Comparison of ENCODE assay signal across 20 cellular contexts in genomic region chr6:168182908-168183612, GRCh38.
DNase-seq lines count a peak whose midpoint lies in the region; ATAC-seq and TF ChIP-seq lines count a peak whose summit lies in the region.
"Had no signal": no experiment of that assay in that cellular context is flagged by ENCODE, and none has a peak within 500 bp of the region (broad histone marks: within the 10 kb centered on the region; RNA-seq: fewer than 3 reads in every experiment).

No MANE protein-coding gene starts in this region.

- peaks cover 23% of the 10 kb centered on the region for H3K4me1 ChIP-seq in MM.1S (ENCODE audit: low read length)

- H3K27me3 ChIP-seq in MM.1S (replicated peaks; ENCODE audit: insufficient read depth, low read length) = no peaks in the 10 kb centered on the region

- H3K79me2 ChIP-seq in MM.1S (ENCODE audit: low read length) = no peaks in the 10 kb centered on the region

- no peak overlapping the region for H3K27ac Mint-ChIP-seq in activated CD8-positive, alpha-beta memory T cell treated with anti-CD3 and anti-CD28 coated beads, Interleukin-2, amount 10 ng/mL, durations not matched to agents 7 days and 5 days
- no peak overlapping the region for H3K27ac Mint-ChIP-seq in type B pancreatic cell

- H3K9me3 Mint-ChIP-seq in activated CD8-positive, alpha-beta memory T cell treated with anti-CD3 and anti-CD28 coated beads, Interleukin-2, amount 10 ng/mL, durations not matched to agents 7 days and 5 days (ENCODE audit: low read depth) = no peaks in the 10 kb centered on the region
- H3K9me3 Mint-ChIP-seq in type B pancreatic cell = peaks cover 5% of the 10 kb centered on the region

- TF ChIP-seq CTCF in MM.1S (IDR thresholded peaks at IDR 0.05; ENCODE audit: low read length) (no peak), type B pancreatic cell (conservative IDR thresholded peaks at IDR 0.05) (no peak)

- peak; percentile 12 for DNase-seq in activated CD8-positive, alpha-beta memory T cell treated with anti-CD3 and anti-CD28 coated beads, Interleukin-2, amount 10 ng/mL, durations not matched to agents 7 days and 5 days
- DNase-seq in activated CD8-positive, alpha-beta memory T cell treated with anti-CD3 and anti-CD28 coated beads, Interleukin-2, amount 50 U/mL, for 4 hours = no peak
- no peak for DNase-seq in MM.1S
- peak; percentile 22 for DNase-seq in islet precursor cell
- DNase-seq in type B pancreatic cell (ENCODE audit: extremely low spot score, unreplicated experiment) = peak; percentile 48
- no peak for DNase-seq in NCI-H446 treated with DMSO at 0.1 percent for 48 hours (lab: John Stamatoyannopoulos, UW)
- no peak for DNase-seq in cortex of kidney (lab: John Stamatoyannopoulos, UW)
- no peak for DNase-seq in NAMALWA (ENCODE audit: low spot score)
- DNase-seq: DMS53, GDM1, NCI-H1417, NCI-H187, NCI-H2107, NCI-H510A, PC-9, SIG-M5 had no signal

- no peaks in the 10 kb centered on the region for H4K20me1 ChIP-seq in MM.1S (ENCODE audit: insufficient read depth, low read length)

- no peak overlapping the region for H3K4me3 ChIP-seq in MM.1S (ENCODE audit: low read length)
- H3K4me3 ChIP-seq: PC-9 had no signal

- H3K9me3 ChIP-seq in MM.1S (replicated peaks; ENCODE audit: insufficient read depth, low read length) = no peaks in the 10 kb centered on the region

- H3K36me3 Mint-ChIP-seq in activated CD8-positive, alpha-beta memory T cell treated with anti-CD3 and anti-CD28 coated beads, Interleukin-2, amount 10 ng/mL, durations not matched to agents 7 days and 5 days = no peaks in the 10 kb centered on the region
- H3K36me3 Mint-ChIP-seq in type B pancreatic cell = no peaks in the 10 kb centered on the region

- H3K9me2 ChIP-seq in MM.1S (replicated peaks; ENCODE audit: insufficient read depth, low read length) = no peaks in the 10 kb centered on the region

- peaks cover 3% of the 10 kb centered on the region; the same call in 1 of the 2 replicates for H3F3A ChIP-seq in MM.1S (ENCODE audit: insufficient read depth, low read length)

- ATAC-seq in activated CD8-positive, alpha-beta memory T cell treated with anti-CD3 and anti-CD28 coated beads, Interleukin-2, amount 10 ng/mL, durations not matched to agents 7 days and 5 days = no peak
- ATAC-seq: SK-N-SH treated with all-trans-retinoic acid at 6 μM for 48 hours had no signal

- no peaks in the 10 kb centered on the region for H3K4me1 Mint-ChIP-seq in activated CD8-positive, alpha-beta memory T cell treated with anti-CD3 and anti-CD28 coated beads, Interleukin-2, amount 10 ng/mL, durations not matched to agents 7 days and 5 days
- peaks cover 12% of the 10 kb centered on the region for H3K4me1 Mint-ChIP-seq in type B pancreatic cell (ENCODE audit: unreplicated experiment)
- H3K4me1 Mint-ChIP-seq: IgD-negative memory B cell had no signal

- CTCF ChIA-PET in activated CD8-positive, alpha-beta memory T cell treated with anti-CD3 and anti-CD28 coated beads, Interleukin-2, amount 10 ng/mL, durations not matched to agents 7 days and 5 days (lab: Charles Lee) = no interaction called here

- no peaks in the 10 kb centered on the region for H3K27me3 Mint-ChIP-seq in activated CD8-positive, alpha-beta memory T cell treated with anti-CD3 and anti-CD28 coated beads, Interleukin-2, amount 10 ng/mL, durations not matched to agents 7 days and 5 days
- H3K27me3 Mint-ChIP-seq in type B pancreatic cell = peaks cover 2% of the 10 kb centered on the region

- H3K36me3 ChIP-seq in MM.1S (replicated peaks; ENCODE audit: insufficient read depth, low read length) = no peaks in the 10 kb centered on the region

- no peak overlapping the region for H3K9ac ChIP-seq in MM.1S (ENCODE audit: low read length)

- H2AFZ ChIP-seq in MM.1S (ENCODE audit: low read length) = no peak overlapping the region
- H2AFZ ChIP-seq: PC-9 had no signal

- peak overlapping the region; percentile 59; the same call in 1 of the 2 replicates for H3K27ac ChIP-seq in MM.1S (ENCODE audit: low read length)
- H3K27ac ChIP-seq: 22Rv1, C4-2B, PC-9 had no signal

- H3K4me2 ChIP-seq in MM.1S (ENCODE audit: low read depth, low read length) = no peak overlapping the region
- H3K4me2 ChIP-seq: PC-9 had no signal

- no peak overlapping the region for H3K4me3 Mint-ChIP-seq in activated CD8-positive, alpha-beta memory T cell treated with anti-CD3 and anti-CD28 coated beads, Interleukin-2, amount 10 ng/mL, durations not matched to agents 7 days and 5 days
- no peak overlapping the region for H3K4me3 Mint-ChIP-seq in type B pancreatic cell
- H3K4me3 Mint-ChIP-seq: IgD-negative memory B cell had no signal

Comparison
In these comparisons a context has a peak if more than half of its experiments do, and no peak if none do; other contexts are left out.
1. DNase-seq: peak in activated CD8-positive, alpha-beta memory T cell treated with anti-CD3 and anti-CD28 coated beads, Interleukin-2, amount 10 ng/mL, durations not matched to agents 7 days and 5 days (single experiment), islet precursor cell (single experiment) and type B pancreatic cell (single experiment); none in activated CD8-positive, alpha-beta memory T cell treated with anti-CD3 and anti-CD28 coated beads, Interleukin-2, amount 50 U/mL, for 4 hours (single experiment), MM.1S (single experiment), NCI-H446 treated with DMSO at 0.1 percent for 48 hours (single experiment), cortex of kidney (single experiment) and NAMALWA (single experiment).